ENCODE assay signal across 12 cellular contexts in genomic region chr18:50637961-50638622, GRCh38.
"Had no signal": no experiment of that assay in that cellular context is flagged by ENCODE, and none has a peak within 500 bp of the region (broad histone marks: within the 10 kb centered on the region; RNA-seq: fewer than 3 reads in every experiment).

No MANE protein-coding gene starts in this region.

- H3K4me1 ChIP-seq: uterus had no signal

- DNase-seq: activated CD4-positive, alpha-beta T cell treated with anti-CD3 and anti-CD28 coated beads for 48 hours; activated naive CD4-positive, alpha-beta T cell treated with anti-CD3 and anti-CD28 coated beads, Interleukin-2, amount 10 ng/mL, durations not matched to agents 7 days and 5 days; cortex of kidney; effector memory CD4-positive, alpha-beta T cell; immature natural killer cell; left colon; occipital lobe; stimulated activated CD4-positive, alpha-beta T cell treated with anti-CD3 and anti-CD28 coated beads, Interleukin-4, amount 100 ng/mL, for 24 hours; stimulated activated naive CD8-positive, alpha-beta T cell treated with anti-CD3 and anti-CD28 coated beads, Interleukin-15, amount 100 ng/mL, for 72 hours; thyroid gland; uterus had no signal

- H3K36me3 ChIP-seq: thyroid gland, uterus had no signal

- H3K27me3 ChIP-seq: thyroid gland, uterus had no signal

- H3K4me3 ChIP-seq: thyroid gland, uterus had no signal

- ATAC-seq: left colon; SK-N-SH treated with all-trans-retinoic acid at 6 μM for 48 hours; stimulated activated naive CD8-positive, alpha-beta T cell treated with anti-CD3 and anti-CD28 coated beads, Interleukin-15, amount 100 ng/mL, for 72 hours had no signal

- H3K9me3 ChIP-seq: thyroid gland, uterus had no signal

- H3K27ac ChIP-seq: thyroid gland, uterus had no signal
